Comparison of ENCODE assay signal across 8 cellular contexts in the genomic region with DNA sequence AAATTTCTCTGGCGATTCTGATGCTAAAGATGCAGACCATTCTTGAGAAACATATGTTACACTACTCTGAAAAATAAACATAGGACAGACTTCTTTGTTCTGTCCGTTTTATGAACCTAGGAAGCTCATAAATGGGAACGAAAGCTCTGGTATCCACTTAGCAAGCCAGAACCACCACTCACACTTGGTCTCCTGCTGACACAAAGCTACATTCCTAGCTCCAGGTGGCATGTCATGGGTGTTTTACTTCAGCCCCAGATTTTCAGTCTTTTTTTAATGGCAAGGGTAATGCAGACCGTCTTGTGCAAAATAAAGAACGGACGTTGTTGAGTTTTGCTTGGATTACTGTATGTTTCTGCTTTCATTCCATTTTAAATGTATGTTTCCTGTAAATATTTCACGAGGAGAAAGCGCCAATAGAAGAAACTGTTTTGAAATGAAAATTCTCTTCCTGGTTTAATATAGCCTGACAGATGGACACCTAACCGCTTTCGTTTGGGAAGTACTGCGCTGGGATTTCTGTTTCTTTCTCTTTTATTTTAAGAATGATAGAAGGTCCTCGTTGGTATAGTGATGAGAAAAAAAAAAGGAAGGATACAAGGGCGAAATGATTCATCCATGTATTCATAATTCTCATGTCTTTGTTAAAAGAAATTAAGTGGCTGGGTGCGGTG. TPM values are rescaled to one million over a fixed set of nuclear protein-coding genes. Genes with fewer than 3 reads are reported as not detected.
A peak's percentile ranks its signal among the peaks of the same experiment; 100 is the strongest.
DNase-seq lines count a peak whose midpoint lies in the region; ATAC-seq and TF ChIP-seq lines count a peak whose summit lies in the region.

No MANE protein-coding gene starts in this region.

- in situ Hi-C loops in mammary epithelial cell (cut with MboI; ENCODE audit: low sequenced_read_pairs in 2 of 2) = no loop called here

- peaks cover 8% of the 10 kb centered on the region; the same call in 2 of the 3 replicates for H3K4me1 Mint-ChIP-seq in GM23338

- peak overlapping the region; percentile 98 for H3K4me3 Mint-ChIP-seq in GM23338

- H3K79me2 ChIP-seq in GM23338 (replicated peaks; ENCODE audit: insufficient read depth) = peaks cover 8% of the 10 kb centered on the region
- peaks cover 17% of the 10 kb centered on the region for H3K79me2 ChIP-seq in mammary epithelial cell (ENCODE audit: insufficient read depth, low read length)

- H3K9me2 ChIP-seq in GM23338 (ENCODE audit: insufficient read depth) = no peaks in the 10 kb centered on the region

- peak overlapping the region; percentile 82 for H3K9ac ChIP-seq in mammary epithelial cell (ENCODE audit: insufficient read depth, low read length)

- no TSS peak for BruUV-seq in mammary epithelial cell (replicated peaks; lab: Mats Ljungman, UMichigan)

- no peaks in the 10 kb centered on the region for H3K9me3 ChIP-seq in mammary epithelial cell (replicated peaks; ENCODE audit: insufficient read depth, low read length)

- H3K27ac Mint-ChIP-seq in GM23338 = peak overlapping the region; percentile 99

- WGBS in mammary epithelial cell (ENCODE audit: low coverage, missing lambda C conversion rate) = 5% methylated on average over 14 of the region's 14 CpGs

- H3K27me3 Mint-ChIP-seq in GM23338 (ENCODE audit: insufficient read depth, low read depth, poor library complexity) = peaks cover 5% of the 10 kb centered on the region

- peaks cover 8% of the 10 kb centered on the region; the same call in 1 of the 2 replicates for H3K4me1 ChIP-seq in GM23338 (ENCODE audit: insufficient read depth)
- peaks cover 18% of the 10 kb centered on the region for H3K4me1 ChIP-seq in mammary epithelial cell (ENCODE audit: insufficient read depth, low read length)

- H4K20me1 ChIP-seq in GM23338 (replicated peaks; ENCODE audit: insufficient read depth) (0 out of 2 replicates have a peak, but pooled peaks cover 4% of the 10 kb centered on the region), mammary epithelial cell (ENCODE audit: insufficient read depth, low read length) (no peaks in the 10 kb centered on the region)

- H3K4me3 ChIP-seq in AG10803 (ENCODE audit: low read length) = peak overlapping the region; percentile 91
- peak overlapping the region; percentile 85 for H3K4me3 ChIP-seq in GM23338
- peak overlapping the region; percentile 80 to 88 (median 86) for H3K4me3 ChIP-seq in mammary epithelial cell (replicated peaks in 1 of 3; ENCODE audit: insufficient read depth in 1 of 3, low read depth in 2 of 3, low read length in 3 of 3)

- intact Hi-C loops in mammary epithelial cell (cut with micrococcal nuclease) = loop anchor here (2.0 to 10.0 kb wide), 2 partner anchors 33 to 175 kb away; partner anchors contain the start of gene DYNLL1
- intact Hi-C loops in left colon (cut with DNase I, micrococcal nuclease) = no loop called here

- TF ChIP-seq CTCF in AG10803 (conservative IDR thresholded peaks at IDR 0.05; ENCODE audit: low read length) = peak; percentile 42
- TF ChIP-seq CTCF in GM23338 (conservative IDR thresholded peaks at IDR 0.05; ENCODE audit: low read depth in 2 of 2) = no peak
- peak in 1 of 2 donors; percentile 35 for TF ChIP-seq CTCF in mammary epithelial cell (conservative IDR thresholded peaks at IDR 0.05 in 1 of 2, IDR thresholded peaks at IDR 0.05 in 1 of 2; ENCODE audit: extremely low read depth in 1 of 2, insufficient read depth in 1 of 2, low read depth in 1 of 2, low read length in 2 of 2)

- H3K4me2 ChIP-seq in GM23338 = peak overlapping the region; percentile 79
- H3K4me2 ChIP-seq in mammary epithelial cell (ENCODE audit: insufficient read depth, low read depth, low read length) = peak overlapping the region; percentile 75

- ATAC-seq in GM23338 (peak; percentile 45), left colon (peak; percentile 57), GM19023 (IDR thresholded peaks at IDR 0.05; ENCODE audit: unreplicated experiment) (no peak)

- H3K36me3 Mint-ChIP-seq in GM23338 (ENCODE audit: low read depth) = no peaks in the 10 kb centered on the region; the same call in 2 of the 3 replicates

- DNase-seq in AG10803 (ENCODE audit: low read depth) = peak; percentile 49
- peak; percentile 65 for DNase-seq in GM23338 (ENCODE audit: low spot score)
- DNase-seq in NCI-H82 treated with DMSO at 0.1 percent for 48 hours (lab: John Stamatoyannopoulos, UW; ENCODE audit: unreplicated experiment) = peak; percentile 30
- DNase-seq in mammary epithelial cell = peak; percentile 61
- peak in 1 of 2 donors; percentile 30 for DNase-seq in left colon
- no peak for DNase-seq in midbrain (lab: John Stamatoyannopoulos, UW)

- H3K9me3 Mint-ChIP-seq in GM23338 = no peaks in the 10 kb centered on the region

- CTCF ChIA-PET in mammary epithelial cell (lab: Charles Lee; ENCODE audit: low non-redundant PET) = no interaction called here

- H3K27ac ChIP-seq in GM23338 (ENCODE audit: low read depth) (peak overlapping the region; percentile 92), mammary epithelial cell (ENCODE audit: insufficient read depth, low read depth, low read length) (peak overlapping the region; percentile 84), temporal lobe (ENCODE audit: low read depth, low read length) (peak overlapping the region; percentile 86)

- peak overlapping the region; percentile 9; the same call in 1 of the 2 replicates for H2AFZ ChIP-seq in GM23338
- H2AFZ ChIP-seq in mammary epithelial cell (ENCODE audit: low read depth, low read length) = peak overlapping the region; percentile 95

- H3K27me3 ChIP-seq in GM23338 (ENCODE audit: insufficient read depth) = no peaks in the 10 kb centered on the region
- H3K27me3 ChIP-seq in mammary epithelial cell (ENCODE audit: insufficient read depth, low read length) = no peaks in the 10 kb centered on the region

- H3K36me3 ChIP-seq in GM23338 (ENCODE audit: insufficient read depth) = no peaks in the 10 kb centered on the region
- H3K36me3 ChIP-seq in mammary epithelial cell (ENCODE audit: insufficient read depth, low read length) = no peaks in the 10 kb centered on the region

- dilution Hi-C loops in mammary epithelial cell (cut with HindIII; ENCODE audit: low sequenced_read_pairs) = no loop called here

- H3F3A ChIP-seq in GM23338 (replicated peaks; ENCODE audit: low read depth) = no peaks in the 10 kb centered on the region

TF ChIP-seq in GM23338, 12 proteins besides CTCF, POLR2A, EP300 and RAD21:
- no peak for TF ChIP-seq EZH2phosphoT487 (IDR thresholded peaks at IDR 0.05; ENCODE audit: unreplicated experiment)
- TF ChIP-seq EZH2 (IDR thresholded peaks at IDR 0.05; ENCODE audit: low read depth, unreplicated experiment) = no peak
- TF ChIP-seq, protein P1, sequence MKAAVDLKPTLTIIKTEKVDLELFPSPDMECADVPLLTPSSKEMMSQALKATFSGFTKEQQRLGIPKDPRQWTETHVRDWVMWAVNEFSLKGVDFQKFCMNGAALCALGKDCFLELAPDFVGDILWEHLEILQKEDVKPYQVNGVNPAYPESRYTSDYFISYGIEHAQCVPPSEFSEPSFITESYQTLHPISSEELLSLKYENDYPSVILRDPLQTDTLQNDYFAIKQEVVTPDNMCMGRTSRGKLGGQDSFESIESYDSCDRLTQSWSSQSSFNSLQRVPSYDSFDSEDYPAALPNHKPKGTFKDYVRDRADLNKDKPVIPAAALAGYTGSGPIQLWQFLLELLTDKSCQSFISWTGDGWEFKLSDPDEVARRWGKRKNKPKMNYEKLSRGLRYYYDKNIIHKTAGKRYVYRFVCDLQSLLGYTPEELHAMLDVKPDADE (IDR thresholded peaks at IDR 0.05) = no peak
- TF ChIP-seq JUNB (IDR thresholded peaks at IDR 0.05; ENCODE audit: unreplicated experiment) = no peak

RNA-seq across cellular contexts. Expression of gene COQ5, which starts 0.8 kb away (rescaled TPM):
- total RNA-seq in GM23338 (2014; rRNA removed; shearing (Covaris generic)) = 32.5 and 32.6 TPM in 2 replicates
- polyA plus RNA-seq in GM23338 (2016; fragmentation: Nextera tagmentation; extraction: Ambion mirVana) (30.7 and 32.4 TPM in 2 replicates), mammary epithelial cell (22.6 TPM)
- total RNA-seq in mammary epithelial cell (10 to 100 TPM; 12.0 to 21.1 TPM), left colon (10 to 100 TPM; 31.2 to 35.1 TPM), temporal lobe (27.5 TPM)
- 79.6 TPM for polyA minus RNA-seq in mammary epithelial cell

RNA-seq across cellular contexts. Expression of gene RNF10, which starts 4.4 kb away (rescaled TPM):
- 90.4 and 113 TPM in 2 replicates for total RNA-seq in GM23338 (2014; rRNA removed; shearing (Covaris generic))
- polyA plus RNA-seq in GM23338 (2016; fragmentation: Nextera tagmentation; extraction: Ambion mirVana) = 149 and 154 TPM in 2 replicates
- 100 to 1,000 TPM; 104 to 152 TPM for total RNA-seq in mammary epithelial cell
- 111 TPM for polyA plus RNA-seq in mammary epithelial cell
- 262 TPM for polyA minus RNA-seq in mammary epithelial cell
- total RNA-seq in left colon = 100 to 1,000 TPM; 211 to 223 TPM
- 116 TPM for total RNA-seq in temporal lobe

RNA-seq across cellular contexts. Expression of gene DYNLL1, which starts 33.9 kb away (rescaled TPM):
- 310 and 313 TPM in 2 replicates for total RNA-seq in GM23338 (2014; rRNA removed; shearing (Covaris generic))
- polyA plus RNA-seq in GM23338 (2016; fragmentation: Nextera tagmentation; extraction: Ambion mirVana) (833 and 868 TPM in 2 replicates), mammary epithelial cell (723 TPM)
- total RNA-seq in mammary epithelial cell (100 to 1,000 TPM; 210 to 390 TPM), left colon (100 to 1,000 TPM; 338 to 371 TPM), temporal lobe (220 TPM)
- 177 TPM for polyA minus RNA-seq in mammary epithelial cell

RNA-seq across cellular contexts. Expression of gene POP5, which starts 51.4 kb away (rescaled TPM):
- total RNA-seq in GM23338 (2014; rRNA removed; shearing (Covaris generic)) = 52.4 and 55.6 TPM in 2 replicates
- 131 and 140 TPM in 2 replicates for polyA plus RNA-seq in GM23338 (2016; fragmentation: Nextera tagmentation; extraction: Ambion mirVana)
- total RNA-seq in mammary epithelial cell = 10 to 100 TPM; 19.3 to 35.6 TPM
- 82.6 TPM for polyA plus RNA-seq in mammary epithelial cell
- polyA minus RNA-seq in mammary epithelial cell = 16.3 TPM
- total RNA-seq in left colon = 10 to 100 TPM; 28.5 to 34.5 TPM
- total RNA-seq in temporal lobe = 18.9 TPM
